In genomic region chr16:89381788-89382187, GRCh38 we compare ENCODE assay signal across 14 cellular contexts.
DNase-seq lines count a peak whose midpoint lies in the region; ATAC-seq, FAIRE-seq and TF ChIP-seq lines count a peak whose summit lies in the region.
"Had no signal": no experiment of that assay in that cellular context is flagged by ENCODE, and none has a peak within 500 bp of the region (broad histone marks: within the 10 kb centered on the region; RNA-seq: fewer than 3 reads in every experiment).

No MANE protein-coding gene starts in this region.

- H3K9me3 Mint-ChIP-seq in CD4-positive, alpha-beta memory T cell: no peaks in the 10 kb centered on the region
- H3K9me3 Mint-ChIP-seq in activated CD4-positive, alpha-beta memory T cell treated with anti-CD3 and anti-CD28 coated beads, Interleukin-2, amount 10 ng/mL, durations not matched to agents 7 days and 5 days: no peaks in the 10 kb centered on the region

- H3K9me3 ChIP-seq in BLaER1 treated with 17β-estradiol and CSF1 and Interleukin-3, amounts not matched to agents 10 nM and 100 nM (replicated peaks in 1 of 11): peaks cover 5 to 17% (median 9%) of the 10 kb centered on the region in 11 experiments
- H3K9me3 ChIP-seq in CD4-positive, alpha-beta memory T cell (ENCODE audit: control insufficient read depth in 1 of 2, low read length in 2 of 2): no peaks in the 10 kb centered on the region
- no peaks in the 10 kb centered on the region for H3K9me3 ChIP-seq in HepG2 (ENCODE audit: low read length)
- H3K9me3 ChIP-seq in upper lobe of right lung: no peaks in the 10 kb centered on the region
- H3K9me3 ChIP-seq: breast epithelium had no signal

- WGBS in HepG2 (ENCODE audit: low lambda C conversion rate): 86% methylated on average over 14 of the region's 14 CpGs

- no peak overlapping the region for H3K4me3 ChIP-seq in BLaER1 treated with 17β-estradiol and CSF1 and Interleukin-3, amounts not matched to agents 10 nM and 100 nM
- H3K4me3 ChIP-seq in CD4-positive, alpha-beta memory T cell (ENCODE audit: low read length in 2 of 2): no peak overlapping the region
- no peak overlapping the region for H3K4me3 ChIP-seq in HepG2 (replicated peaks in 1 of 3; ENCODE audit: insufficient read depth in 1 of 3, low read depth in 2 of 3, low read length in 3 of 3)
- H3K4me3 ChIP-seq in upper lobe of right lung: no peak overlapping the region
- H3K4me3 ChIP-seq: breast epithelium had no signal

- no peak for TF ChIP-seq CTCF in HepG2 (CRISPR knock-in tag; IDR thresholded peaks at IDR 0.05)
- no peak for TF ChIP-seq CTCF in upper lobe of right lung (IDR thresholded peaks at IDR 0.05)

- no TSS peak for BruUV-seq in HepG2 (replicated peaks; lab: Mats Ljungman, UMichigan)

- intact Hi-C loops in CD4-positive, alpha-beta memory T cell (cut with micrococcal nuclease): no loop called here
- intact Hi-C loops in HepG2 (cut with micrococcal nuclease; ENCODE audit: unreplicated experiment): no loop called here
- intact Hi-C loops in upper lobe of right lung (cut with DNase I): no loop called here

- peaks cover 3 to 6% of the 10 kb centered on the region in 2 donors for H3K36me3 Mint-ChIP-seq in CD4-positive, alpha-beta memory T cell
- H3K36me3 Mint-ChIP-seq in activated CD4-positive, alpha-beta memory T cell treated with anti-CD3 and anti-CD28 coated beads, Interleukin-2, amount 10 ng/mL, durations not matched to agents 7 days and 5 days (ENCODE audit: low read depth): peaks cover 22% of the 10 kb centered on the region

- no peak for TF ChIP-seq POLR2A in HepG2 (IDR thresholded peaks at IDR 0.05; ENCODE audit: insufficient read depth in 1 of 2, low read depth in 2 of 2, low read length in 2 of 2)

- in situ Hi-C loops in HepG2 (cut with HindIII; ENCODE audit: extremely low pct_ligation_motif_present, low pct_unique_long_range_greater_than_20kb): no loop called here

- peak overlapping the region in 3 of 11 experiments; percentile 19 to 47 (median 33); a peak in 4 of 22 replicates for H3K9ac ChIP-seq in BLaER1 treated with 17β-estradiol and CSF1 and Interleukin-3, amounts not matched to agents 10 nM and 100 nM
- no peak overlapping the region for H3K9ac ChIP-seq in HepG2 (ENCODE audit: insufficient read depth, low read depth, low read length)

- TF ChIP-seq RAD21 in HepG2 (CRISPR knock-in tag; IDR thresholded peaks at IDR 0.05): no peak

- peak overlapping the region in 4 of 8 donors; percentile 17 to 61 (median 56) for H3K4me3 Mint-ChIP-seq in CD4-positive, alpha-beta memory T cell
- H3K4me3 Mint-ChIP-seq in activated CD4-positive, alpha-beta memory T cell treated with anti-CD3 and anti-CD28 coated beads, Interleukin-2, amount 10 ng/mL, durations not matched to agents 7 days and 5 days: no peak overlapping the region

- peak overlapping the region in 6 of 7 donors; percentile 19 to 82 (median 50) for H3K27ac Mint-ChIP-seq in CD4-positive, alpha-beta memory T cell
- H3K27ac Mint-ChIP-seq in activated CD4-positive, alpha-beta memory T cell treated with anti-CD3 and anti-CD28 coated beads, Interleukin-2, amount 10 ng/mL, durations not matched to agents 7 days and 5 days: peak overlapping the region; percentile 47

- POLR2A ChIA-PET in CD4-positive, alpha-beta memory T cell (lab: Charles Lee; ENCODE audit: partially characterized antibody): no interaction called here
- POLR2A ChIA-PET in activated CD4-positive, alpha-beta memory T cell treated with anti-CD3 and anti-CD28 coated beads, Interleukin-2, amount 10 ng/mL, durations not matched to agents 7 days and 5 days (lab: Charles Lee): no interaction called here
- POLR2A ChIA-PET in HepG2 (lab: Yijun Ruan, JAX): no interaction called here

- ATAC-seq in HepG2 (no peak), upper lobe of right lung (no peak), GM18861 (IDR thresholded peaks at IDR 0.05; ENCODE audit: unreplicated experiment) (no peak)
- ATAC-seq: left ventricle myocardium superior had no signal

- H2AFZ ChIP-seq in HepG2 (ENCODE audit: low read length): no peak overlapping the region

- H3K27ac ChIP-seq in BLaER1 treated with 17β-estradiol and CSF1 and Interleukin-3, amounts not matched to agents 10 nM and 100 nM: 0 out of 22 replicates have a peak overlapping the region, but pooled peaks of 1 of the 11 experiments have one; percentile 11
- no peak overlapping the region for H3K27ac ChIP-seq in CD4-positive, alpha-beta memory T cell (ENCODE audit: low read depth, low read length)
- H3K27ac ChIP-seq in HepG2 (ENCODE audit: extremely low read length, insufficient read depth, low read length): no peak overlapping the region
- H3K27ac ChIP-seq in upper lobe of right lung: no peak overlapping the region
- H3K27ac ChIP-seq: breast epithelium had no signal

- H3K79me2 ChIP-seq in HepG2 (ENCODE audit: insufficient read depth, low read length): peaks cover 98% of the 10 kb centered on the region

- DNase-seq in CD4-positive, alpha-beta memory T cell: no peak
- DNase-seq in activated CD4-positive, alpha-beta memory T cell treated with anti-CD3 and anti-CD28 coated beads, Interleukin-2, amount 10 ng/mL, durations not matched to agents 7 days and 5 days: no peak
- DNase-seq in HepG2 (ENCODE audit: low spot score) (no peak), NCI-H2171 (lab: John Stamatoyannopoulos, UW) (no peak), upper lobe of right lung (no peak), SHP77 treated with DMSO at 0.1 percent for 48 hours (lab: John Stamatoyannopoulos, UW) (no peak)
- DNase-seq: AML-193; effector CD4-positive, alpha-beta T cell; left ventricle myocardium superior; retina; T1000 had no signal

- H3K4me1 ChIP-seq in BLaER1 treated with 17β-estradiol and CSF1 and Interleukin-3, amounts not matched to agents 10 nM and 100 nM: peaks cover 71 to 92% (median 81%) of the 10 kb centered on the region in 10 experiments
- peaks cover 98% of the 10 kb centered on the region for H3K4me1 ChIP-seq in CD4-positive, alpha-beta memory T cell (ENCODE audit: insufficient read depth, low read length)
- H3K4me1 ChIP-seq in HepG2 (ENCODE audit: insufficient read depth, low read length) (peaks cover 66% of the 10 kb centered on the region), upper lobe of right lung (peaks cover 31% of the 10 kb centered on the region)

- no peak for FAIRE-seq in HepG2 (lab: Jason Lieb, UNC)

- CTCF ChIA-PET in CD4-positive, alpha-beta memory T cell (lab: Charles Lee; ENCODE audit: partially characterized antibody): no interaction called here
- CTCF ChIA-PET in activated CD4-positive, alpha-beta memory T cell treated with anti-CD3 and anti-CD28 coated beads, Interleukin-2, amount 10 ng/mL, durations not matched to agents 7 days and 5 days (lab: Charles Lee): no interaction called here
- CTCF ChIA-PET in HepG2 (lab: Yijun Ruan, JAX; ENCODE audit: low intra/inter-chr PET ratio, low total read pairs): no interaction called here

- TF ChIP-seq EP300 in HepG2 (IDR thresholded peaks at IDR 0.05; ENCODE audit: low read depth in 2 of 2, low read length in 2 of 2): no peak
- no peak for TF ChIP-seq EP300 in HepG2 (CRISPR knock-in tag; IDR thresholded peaks at IDR 0.05; ENCODE audit: borderline replicate concordance)

- peaks cover 100% of the 10 kb centered on the region in 11 experiments for H4K20me1 ChIP-seq in BLaER1 treated with 17β-estradiol and CSF1 and Interleukin-3, amounts not matched to agents 10 nM and 100 nM
- H4K20me1 ChIP-seq in HepG2 (ENCODE audit: insufficient read depth, low read length): peaks cover 98% of the 10 kb centered on the region

- peaks cover 60 to 97% (median 79%) of the 10 kb centered on the region in 4 donors for H3K4me1 Mint-ChIP-seq in CD4-positive, alpha-beta memory T cell
- peaks cover 73% of the 10 kb centered on the region for H3K4me1 Mint-ChIP-seq in activated CD4-positive, alpha-beta memory T cell treated with anti-CD3 and anti-CD28 coated beads, Interleukin-2, amount 10 ng/mL, durations not matched to agents 7 days and 5 days

- peak overlapping the region; percentile 45 to 80 (median 74) for H3K4me2 ChIP-seq in BLaER1 treated with 17β-estradiol and CSF1 and Interleukin-3, amounts not matched to agents 10 nM and 100 nM
- no peak overlapping the region for H3K4me2 ChIP-seq in HepG2 (ENCODE audit: low read depth, low read length)

- peaks cover 4 to 39% (median 26%) of the 10 kb centered on the region in 11 experiments; a peak in 19 of 22 replicates for H3K36me3 ChIP-seq in BLaER1 treated with 17β-estradiol and CSF1 and Interleukin-3, amounts not matched to agents 10 nM and 100 nM
- H3K36me3 ChIP-seq in CD4-positive, alpha-beta memory T cell (ENCODE audit: insufficient read depth, low read length): no peaks in the 10 kb centered on the region
- peaks cover 0 to 5% of the 10 kb centered on the region in 2 experiments; a peak in 3 of 5 replicates for H3K36me3 ChIP-seq in HepG2 (replicated peaks in 1 of 2; ENCODE audit: control insufficient read depth in 1 of 2, insufficient read depth in 2 of 2, low read length in 2 of 2)
- no peaks in the 10 kb centered on the region for H3K36me3 ChIP-seq in upper lobe of right lung
- H3K36me3 ChIP-seq: breast epithelium had no signal

- no peaks in the 10 kb centered on the region for H3K27me3 ChIP-seq in BLaER1 treated with 17β-estradiol and CSF1 and Interleukin-3, amounts not matched to agents 10 nM and 100 nM
- no peaks in the 10 kb centered on the region for H3K27me3 ChIP-seq in CD4-positive, alpha-beta memory T cell (ENCODE audit: insufficient read depth, low read length)
- H3K27me3 ChIP-seq in HepG2 (ENCODE audit: control insufficient read depth in 1 of 2, insufficient read depth in 2 of 2, low read length in 2 of 2): no peaks in the 10 kb centered on the region
- no peaks in the 10 kb centered on the region for H3K27me3 ChIP-seq in upper lobe of right lung
- H3K27me3 ChIP-seq: breast epithelium had no signal

- no peaks in the 10 kb centered on the region for H3K27me3 Mint-ChIP-seq in CD4-positive, alpha-beta memory T cell
- H3K27me3 Mint-ChIP-seq in activated CD4-positive, alpha-beta memory T cell treated with anti-CD3 and anti-CD28 coated beads, Interleukin-2, amount 10 ng/mL, durations not matched to agents 7 days and 5 days: no peaks in the 10 kb centered on the region

TF ChIP-seq in HepG2, 621 proteins besides CTCF, POLR2A, EP300 and RAD21 (continues in another document):
- TF ChIP-seq ZSCAN29 (CRISPR knock-in tag; conservative IDR thresholded peaks at IDR 0.05) (no peak), ZFP36 (IDR thresholded peaks at IDR 0.05; ENCODE audit: borderline replicate concordance, low read depth, low read length, partially characterized antibody) (no peak), AGO2 (optimal IDR thresholded peaks at IDR 0.05; ENCODE audit: low read depth, low read length) (peak; percentile 48)
